In genomic region chr19:48617146-48617937, GRCh38 we compare ENCODE assay signal across 8 cellular contexts. TPM values are rescaled to one million over a fixed set of nuclear protein-coding genes. Genes with fewer than 3 reads are reported as not detected.
DNase-seq lines count a peak whose midpoint lies in the region; ATAC-seq and TF ChIP-seq lines count a peak whose summit lies in the region.

No MANE protein-coding gene starts in this region.

- H3K9me3 ChIP-seq in SJCRH30 (replicated peaks) = no peaks in the 10 kb centered on the region

- H3K4me3 ChIP-seq in GM12864 (ENCODE audit: low read depth, low read length) (peak overlapping the region; percentile 93), SJCRH30 (peak overlapping the region; percentile 88), fibroblast of mammary gland (ENCODE audit: control insufficient read depth, low read depth, low read length) (peak overlapping the region; percentile 100), rectal smooth muscle tissue (ENCODE audit: low read length) (peak overlapping the region; percentile 96)

- TF ChIP-seq CTCF in GM12864 (IDR thresholded peaks at IDR 0.05; ENCODE audit: low read depth, low read length, missing control alignments) (no peak), fibroblast of mammary gland (conservative IDR thresholded peaks at IDR 0.05; ENCODE audit: control insufficient read depth, insufficient read depth, low read depth, low read length) (peak; percentile 1)

- DNase-seq in GM12864 (ENCODE audit: low read depth) (no peak), SJCRH30 (no peak), fibroblast of mammary gland (ENCODE audit: low read depth) (no peak)
- no peak for DNase-seq in stimulated activated CD4-positive, alpha-beta T cell treated with anti-CD3 and anti-CD28 coated beads, Interleukin-4, amount 100 ng/mL, for 1 hour
- no peak for DNase-seq in activated CD8-positive, alpha-beta memory T cell treated with anti-CD3 and anti-CD28 coated beads, Interleukin-2, amount 50 U/mL, for 4 hours

- no peak overlapping the region for H3K9ac ChIP-seq in rectal smooth muscle tissue (ENCODE audit: low read length)

- H3K27me3 ChIP-seq in SJCRH30 = no peaks in the 10 kb centered on the region
- no peaks in the 10 kb centered on the region for H3K27me3 ChIP-seq in rectal smooth muscle tissue (ENCODE audit: control insufficient read depth, insufficient read depth, low read length)

- H3K36me3 ChIP-seq in SJCRH30 (peaks cover 44% of the 10 kb centered on the region), rectal smooth muscle tissue (ENCODE audit: control insufficient read depth, insufficient read depth, low read length) (peaks cover 24% of the 10 kb centered on the region)

- H3K27ac ChIP-seq in SJCRH30 = no peak overlapping the region
- peak overlapping the region; percentile 30 for H3K27ac ChIP-seq in rectal smooth muscle tissue (ENCODE audit: low read depth, low read length)

- no peak for ATAC-seq in HG03025 (IDR thresholded peaks at IDR 0.05; ENCODE audit: low FRiP score, unreplicated experiment)
- no peak for ATAC-seq in HG03457 (IDR thresholded peaks at IDR 0.05; ENCODE audit: unreplicated experiment)

- H3K4me1 ChIP-seq in SJCRH30 (no peaks in the 10 kb centered on the region), rectal smooth muscle tissue (ENCODE audit: control insufficient read depth, insufficient read depth, low read length) (peaks cover 14% of the 10 kb centered on the region)

RNA-seq across cellular contexts. Expression of gene RPL18, which starts 1.6 kb away (rescaled TPM):
- 1,609 and 2,008 TPM in 2 replicates for total RNA-seq in SJCRH30 (2014; rRNA removed; shearing (Covaris generic))

RNA-seq across cellular contexts. Expression of gene SPHK2, which starts 2.0 kb away (rescaled TPM):
- total RNA-seq in SJCRH30 (2014; rRNA removed; shearing (Covaris generic)) = 13.1 and 17.4 TPM in 2 replicates

RNA-seq across cellular contexts. Expression of gene FAM83E, which starts 2.5 kb away (rescaled TPM):
- 1.9 and 3.3 TPM in 2 replicates for total RNA-seq in SJCRH30 (2014; rRNA removed; shearing (Covaris generic))

RNA-seq across cellular contexts. Expression of gene SPACA4, which starts 10.8 kb away (rescaled TPM):
- not detected in 2 replicates for total RNA-seq in SJCRH30 (2014; rRNA removed; shearing (Covaris generic))

RNA-seq across cellular contexts. Expression of gene DBP, which starts 19.8 kb away (rescaled TPM):
- total RNA-seq in SJCRH30 (2014; rRNA removed; shearing (Covaris generic)) = 23.9 and 24.4 TPM in 2 replicates
